ENCODE assay signal across 1 cellular context in the genomic region with DNA sequence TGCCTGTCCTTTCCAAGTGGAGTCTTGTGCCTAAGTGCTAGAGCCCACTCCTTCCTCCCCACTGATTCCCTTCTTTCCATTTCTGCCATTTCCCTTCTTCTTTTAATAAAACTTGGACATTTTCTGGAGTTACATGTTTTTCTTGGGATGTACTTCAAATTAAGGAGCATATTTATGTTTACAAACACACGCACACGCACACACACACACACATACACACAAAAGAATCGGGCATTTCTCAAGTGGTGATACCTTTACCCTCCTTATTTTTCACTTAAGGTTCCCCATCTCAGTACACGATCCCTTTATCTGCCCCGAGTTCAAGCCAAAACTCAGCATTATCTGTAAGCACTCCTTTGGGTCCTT.
TF ChIP-seq lines count a peak whose summit lies in the region.

No MANE protein-coding gene starts in this region.

TF ChIP-seq in K562, 482 proteins besides CTCF, POLR2A, EP300 and RAD21 (continued from another document and continues in another):
- TF ChIP-seq FOXJ2 (tag; IDR thresholded peaks at IDR 0.05), result peak; percentile 23; the same call in 1 of the 2 replicates
- TF ChIP-seq MEIS2 (IDR thresholded peaks at IDR 0.05; ENCODE audit: partially characterized antibody), result no peak
- no peak for TF ChIP-seq KLF16 (IDR thresholded peaks at IDR 0.05)
- TF ChIP-seq SMARCC2 (IDR thresholded peaks at IDR 0.05; ENCODE audit: low read depth), result no peak
- TF ChIP-seq MTA2 (IDR thresholded peaks at IDR 0.05; ENCODE audit: low read depth), result no peak
- TF ChIP-seq, protein P1, sequence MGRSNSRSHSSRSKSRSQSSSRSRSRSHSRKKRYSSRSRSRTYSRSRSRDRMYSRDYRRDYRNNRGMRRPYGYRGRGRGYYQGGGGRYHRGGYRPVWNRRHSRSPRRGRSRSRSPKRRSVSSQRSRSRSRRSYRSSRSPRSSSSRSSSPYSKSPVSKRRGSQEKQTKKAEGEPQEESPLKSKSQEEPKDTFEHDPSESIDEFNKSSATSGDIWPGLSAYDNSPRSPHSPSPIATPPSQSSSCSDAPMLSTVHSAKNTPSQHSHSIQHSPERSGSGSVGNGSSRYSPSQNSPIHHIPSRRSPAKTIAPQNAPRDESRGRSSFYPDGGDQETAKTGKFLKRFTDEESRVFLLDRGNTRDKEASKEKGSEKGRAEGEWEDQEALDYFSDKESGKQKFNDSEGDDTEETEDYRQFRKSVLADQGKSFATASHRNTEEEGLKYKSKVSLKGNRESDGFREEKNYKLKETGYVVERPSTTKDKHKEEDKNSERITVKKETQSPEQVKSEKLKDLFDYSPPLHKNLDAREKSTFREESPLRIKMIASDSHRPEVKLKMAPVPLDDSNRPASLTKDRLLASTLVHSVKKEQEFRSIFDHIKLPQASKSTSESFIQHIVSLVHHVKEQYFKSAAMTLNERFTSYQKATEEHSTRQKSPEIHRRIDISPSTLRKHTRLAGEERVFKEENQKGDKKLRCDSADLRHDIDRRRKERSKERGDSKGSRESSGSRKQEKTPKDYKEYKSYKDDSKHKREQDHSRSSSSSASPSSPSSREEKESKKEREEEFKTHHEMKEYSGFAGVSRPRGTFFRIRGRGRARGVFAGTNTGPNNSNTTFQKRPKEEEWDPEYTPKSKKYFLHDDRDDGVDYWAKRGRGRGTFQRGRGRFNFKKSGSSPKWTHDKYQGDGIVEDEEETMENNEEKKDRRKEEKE (IDR thresholded peaks at IDR 0.05; ENCODE audit: borderline replicate concordance in 1 of 2, control insufficient read depth in 1 of 2, low read depth in 2 of 2, low read length in 1 of 2), result no peak
- TF ChIP-seq MEF2D (tag; conservative IDR thresholded peaks at IDR 0.05; ENCODE audit: low read depth), result peak; percentile 20; the same call in 1 of the 2 replicates
- TF ChIP-seq, protein P2, sequence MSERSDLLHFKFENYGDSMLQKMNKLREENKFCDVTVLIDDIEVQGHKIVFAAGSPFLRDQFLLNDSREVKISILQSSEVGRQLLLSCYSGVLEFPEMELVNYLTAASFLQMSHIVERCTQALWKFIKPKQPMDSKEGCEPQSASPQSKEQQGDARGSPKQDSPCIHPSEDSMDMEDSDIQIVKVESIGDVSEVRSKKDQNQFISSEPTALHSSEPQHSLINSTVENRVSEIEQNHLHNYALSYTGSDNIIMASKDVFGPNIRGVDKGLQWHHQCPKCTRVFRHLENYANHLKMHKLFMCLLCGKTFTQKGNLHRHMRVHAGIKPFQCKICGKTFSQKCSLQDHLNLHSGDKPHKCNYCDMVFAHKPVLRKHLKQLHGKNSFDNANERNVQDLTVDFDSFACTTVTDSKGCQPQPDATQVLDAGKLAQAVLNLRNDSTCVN (CRISPR knock-in tag; IDR thresholded peaks at IDR 0.05), result peak; percentile 91; the same call in 1 of the 2 replicates
- no peak for TF ChIP-seq MAFK (IDR thresholded peaks at IDR 0.05; ENCODE audit: low read length)
- TF ChIP-seq FOXK1 (CRISPR knock-in tag; IDR thresholded peaks at IDR 0.05; ENCODE audit: borderline replicate concordance), result no peak
- TF ChIP-seq PRPF4 (IDR thresholded peaks at IDR 0.05; ENCODE audit: insufficient read depth, low read depth, low read length, poor library complexity, severe bottlenecking), result peak; percentile 14
- TF ChIP-seq, protein P3, sequence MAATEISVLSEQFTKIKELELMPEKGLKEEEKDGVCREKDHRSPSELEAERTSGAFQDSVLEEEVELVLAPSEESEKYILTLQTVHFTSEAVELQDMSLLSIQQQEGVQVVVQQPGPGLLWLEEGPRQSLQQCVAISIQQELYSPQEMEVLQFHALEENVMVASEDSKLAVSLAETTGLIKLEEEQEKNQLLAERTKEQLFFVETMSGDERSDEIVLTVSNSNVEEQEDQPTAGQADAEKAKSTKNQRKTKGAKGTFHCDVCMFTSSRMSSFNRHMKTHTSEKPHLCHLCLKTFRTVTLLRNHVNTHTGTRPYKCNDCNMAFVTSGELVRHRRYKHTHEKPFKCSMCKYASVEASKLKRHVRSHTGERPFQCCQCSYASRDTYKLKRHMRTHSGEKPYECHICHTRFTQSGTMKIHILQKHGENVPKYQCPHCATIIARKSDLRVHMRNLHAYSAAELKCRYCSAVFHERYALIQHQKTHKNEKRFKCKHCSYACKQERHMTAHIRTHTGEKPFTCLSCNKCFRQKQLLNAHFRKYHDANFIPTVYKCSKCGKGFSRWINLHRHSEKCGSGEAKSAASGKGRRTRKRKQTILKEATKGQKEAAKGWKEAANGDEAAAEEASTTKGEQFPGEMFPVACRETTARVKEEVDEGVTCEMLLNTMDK (IDR thresholded peaks at IDR 0.05; ENCODE audit: borderline replicate concordance, insufficient read depth, low read depth, low read length, poor library complexity, severe bottlenecking), result no peak
- TF ChIP-seq SUPT5H (IDR thresholded peaks at IDR 0.05), result no peak
- TF ChIP-seq ZSCAN29 (IDR thresholded peaks at IDR 0.05), result no peak
- no peak for TF ChIP-seq MED1 (CRISPR knock-in tag; IDR thresholded peaks at IDR 0.05; ENCODE audit: borderline replicate concordance)
- no peak for TF ChIP-seq GTF2F1 (IDR thresholded peaks at IDR 0.05; ENCODE audit: low read depth, low read length)
- TF ChIP-seq, protein P4, sequence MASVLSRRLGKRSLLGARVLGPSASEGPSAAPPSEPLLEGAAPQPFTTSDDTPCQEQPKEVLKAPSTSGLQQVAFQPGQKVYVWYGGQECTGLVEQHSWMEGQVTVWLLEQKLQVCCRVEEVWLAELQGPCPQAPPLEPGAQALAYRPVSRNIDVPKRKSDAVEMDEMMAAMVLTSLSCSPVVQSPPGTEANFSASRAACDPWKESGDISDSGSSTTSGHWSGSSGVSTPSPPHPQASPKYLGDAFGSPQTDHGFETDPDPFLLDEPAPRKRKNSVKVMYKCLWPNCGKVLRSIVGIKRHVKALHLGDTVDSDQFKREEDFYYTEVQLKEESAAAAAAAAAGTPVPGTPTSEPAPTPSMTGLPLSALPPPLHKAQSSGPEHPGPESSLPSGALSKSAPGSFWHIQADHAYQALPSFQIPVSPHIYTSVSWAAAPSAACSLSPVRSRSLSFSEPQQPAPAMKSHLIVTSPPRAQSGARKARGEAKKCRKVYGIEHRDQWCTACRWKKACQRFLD (CRISPR knock-in tag; IDR thresholded peaks at IDR 0.05), result no peak
- TF ChIP-seq, protein P5, sequence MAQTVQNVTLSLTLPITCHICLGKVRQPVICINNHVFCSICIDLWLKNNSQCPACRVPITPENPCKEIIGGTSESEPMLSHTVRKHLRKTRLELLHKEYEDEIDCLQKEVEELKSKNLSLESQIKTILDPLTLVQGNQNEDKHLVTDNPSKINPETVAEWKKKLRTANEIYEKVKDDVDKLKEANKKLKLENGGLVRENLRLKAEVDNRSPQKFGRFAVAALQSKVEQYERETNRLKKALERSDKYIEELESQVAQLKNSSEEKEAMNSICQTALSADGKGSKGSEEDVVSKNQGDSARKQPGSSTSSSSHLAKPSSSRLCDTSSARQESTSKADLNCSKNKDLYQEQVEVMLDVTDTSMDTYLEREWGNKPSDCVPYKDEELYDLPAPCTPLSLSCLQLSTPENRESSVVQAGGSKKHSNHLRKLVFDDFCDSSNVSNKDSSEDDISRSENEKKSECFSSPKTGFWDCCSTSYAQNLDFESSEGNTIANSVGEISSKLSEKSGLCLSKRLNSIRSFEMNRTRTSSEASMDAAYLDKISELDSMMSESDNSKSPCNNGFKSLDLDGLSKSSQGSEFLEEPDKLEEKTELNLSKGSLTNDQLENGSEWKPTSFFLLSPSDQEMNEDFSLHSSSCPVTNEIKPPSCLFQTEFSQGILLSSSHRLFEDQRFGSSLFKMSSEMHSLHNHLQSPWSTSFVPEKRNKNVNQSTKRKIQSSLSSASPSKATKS (CRISPR knock-in tag; IDR thresholded peaks at IDR 0.05), result no peak
- TF ChIP-seq BCL6 (CRISPR knock-in tag; IDR thresholded peaks at IDR 0.05), result peak; percentile 1; the same call in 1 of the 2 replicates
- no peak for TF ChIP-seq CREBBP (IDR thresholded peaks at IDR 0.05; ENCODE audit: low read depth, low read length)
- TF ChIP-seq NONO (IDR thresholded peaks at IDR 0.05; ENCODE audit: low read depth in 2 of 2, low read length in 1 of 2), result no peak
- TF ChIP-seq, protein P6, sequence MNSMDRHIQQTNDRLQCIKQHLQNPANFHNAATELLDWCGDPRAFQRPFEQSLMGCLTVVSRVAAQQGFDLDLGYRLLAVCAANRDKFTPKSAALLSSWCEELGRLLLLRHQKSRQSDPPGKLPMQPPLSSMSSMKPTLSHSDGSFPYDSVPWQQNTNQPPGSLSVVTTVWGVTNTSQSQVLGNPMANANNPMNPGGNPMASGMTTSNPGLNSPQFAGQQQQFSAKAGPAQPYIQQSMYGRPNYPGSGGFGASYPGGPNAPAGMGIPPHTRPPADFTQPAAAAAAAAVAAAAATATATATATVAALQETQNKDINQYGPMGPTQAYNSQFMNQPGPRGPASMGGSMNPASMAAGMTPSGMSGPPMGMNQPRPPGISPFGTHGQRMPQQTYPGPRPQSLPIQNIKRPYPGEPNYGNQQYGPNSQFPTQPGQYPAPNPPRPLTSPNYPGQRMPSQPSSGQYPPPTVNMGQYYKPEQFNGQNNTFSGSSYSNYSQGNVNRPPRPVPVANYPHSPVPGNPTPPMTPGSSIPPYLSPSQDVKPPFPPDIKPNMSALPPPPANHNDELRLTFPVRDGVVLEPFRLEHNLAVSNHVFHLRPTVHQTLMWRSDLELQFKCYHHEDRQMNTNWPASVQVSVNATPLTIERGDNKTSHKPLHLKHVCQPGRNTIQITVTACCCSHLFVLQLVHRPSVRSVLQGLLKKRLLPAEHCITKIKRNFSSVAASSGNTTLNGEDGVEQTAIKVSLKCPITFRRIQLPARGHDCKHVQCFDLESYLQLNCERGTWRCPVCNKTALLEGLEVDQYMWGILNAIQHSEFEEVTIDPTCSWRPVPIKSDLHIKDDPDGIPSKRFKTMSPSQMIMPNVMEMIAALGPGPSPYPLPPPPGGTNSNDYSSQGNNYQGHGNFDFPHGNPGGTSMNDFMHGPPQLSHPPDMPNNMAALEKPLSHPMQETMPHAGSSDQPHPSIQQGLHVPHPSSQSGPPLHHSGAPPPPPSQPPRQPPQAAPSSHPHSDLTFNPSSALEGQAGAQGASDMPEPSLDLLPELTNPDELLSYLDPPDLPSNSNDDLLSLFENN (IDR thresholded peaks at IDR 0.05; ENCODE audit: low read depth in 2 of 2, low read length in 2 of 2), result no peak
- no peak for TF ChIP-seq THRAP3 (IDR thresholded peaks at IDR 0.05; ENCODE audit: borderline replicate concordance)
- no peak for TF ChIP-seq ETV6 (IDR thresholded peaks at IDR 0.05; ENCODE audit: borderline replicate concordance in 1 of 2, low read depth in 2 of 2, low read length in 1 of 2)
- TF ChIP-seq ETV6 (CRISPR knock-in tag; IDR thresholded peaks at IDR 0.05; ENCODE audit: borderline replicate concordance), result 0 out of 2 replicates have a peak, but pooled peaks have one; percentile 12
- TF ChIP-seq, protein P7, sequence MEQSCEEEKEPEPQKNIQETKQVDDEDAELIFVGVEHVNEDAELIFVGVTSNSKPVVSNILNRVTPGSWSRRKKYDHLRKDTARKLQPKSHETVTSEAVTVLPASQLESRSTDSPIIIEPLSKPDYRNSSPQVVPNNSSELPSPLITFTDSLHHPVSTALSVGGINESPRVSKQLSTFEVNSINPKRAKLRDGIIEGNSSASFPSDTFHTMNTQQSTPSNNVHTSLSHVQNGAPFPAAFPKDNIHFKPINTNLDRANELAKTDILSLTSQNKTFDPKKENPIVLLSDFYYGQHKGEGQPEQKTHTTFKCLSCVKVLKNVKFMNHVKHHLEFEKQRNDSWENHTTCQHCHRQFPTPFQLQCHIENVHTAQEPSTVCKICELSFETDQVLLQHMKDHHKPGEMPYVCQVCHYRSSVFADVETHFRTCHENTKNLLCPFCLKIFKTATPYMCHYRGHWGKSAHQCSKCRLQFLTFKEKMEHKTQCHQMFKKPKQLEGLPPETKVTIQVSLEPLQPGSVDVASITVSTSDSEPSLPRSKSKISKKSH (CRISPR knock-in tag; IDR thresholded peaks at IDR 0.05), result 0 out of 2 replicates have a peak, but pooled peaks have one; percentile 54
- TF ChIP-seq HNRNPK (IDR thresholded peaks at IDR 0.05; ENCODE audit: low read depth, low read length, poor library complexity, severe bottlenecking), result no peak
- TF ChIP-seq OTX1 (CRISPR knock-in tag; IDR thresholded peaks at IDR 0.05), result peak; percentile 4; the same call in 1 of the 2 replicates
- no peak for TF ChIP-seq ZNF174 (CRISPR knock-in tag; IDR thresholded peaks at IDR 0.05)
- TF ChIP-seq, protein P8, sequence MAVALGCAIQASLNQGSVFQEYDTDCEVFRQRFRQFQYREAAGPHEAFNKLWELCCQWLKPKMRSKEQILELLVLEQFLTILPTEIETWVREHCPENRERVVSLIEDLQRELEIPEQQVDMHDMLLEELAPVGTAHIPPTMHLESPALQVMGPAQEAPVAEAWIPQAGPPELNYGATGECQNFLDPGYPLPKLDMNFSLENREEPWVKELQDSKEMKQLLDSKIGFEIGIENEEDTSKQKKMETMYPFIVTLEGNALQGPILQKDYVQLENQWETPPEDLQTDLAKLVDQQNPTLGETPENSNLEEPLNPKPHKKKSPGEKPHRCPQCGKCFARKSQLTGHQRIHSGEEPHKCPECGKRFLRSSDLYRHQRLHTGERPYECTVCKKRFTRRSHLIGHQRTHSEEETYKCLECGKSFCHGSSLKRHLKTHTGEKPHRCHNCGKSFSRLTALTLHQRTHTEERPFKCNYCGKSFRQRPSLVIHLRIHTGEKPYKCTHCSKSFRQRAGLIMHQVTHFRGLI (CRISPR knock-in tag; IDR thresholded peaks at IDR 0.05), result no peak
- no peak for TF ChIP-seq ZNF324 (CRISPR knock-in tag; IDR thresholded peaks at IDR 0.05)
- TF ChIP-seq, protein P9, sequence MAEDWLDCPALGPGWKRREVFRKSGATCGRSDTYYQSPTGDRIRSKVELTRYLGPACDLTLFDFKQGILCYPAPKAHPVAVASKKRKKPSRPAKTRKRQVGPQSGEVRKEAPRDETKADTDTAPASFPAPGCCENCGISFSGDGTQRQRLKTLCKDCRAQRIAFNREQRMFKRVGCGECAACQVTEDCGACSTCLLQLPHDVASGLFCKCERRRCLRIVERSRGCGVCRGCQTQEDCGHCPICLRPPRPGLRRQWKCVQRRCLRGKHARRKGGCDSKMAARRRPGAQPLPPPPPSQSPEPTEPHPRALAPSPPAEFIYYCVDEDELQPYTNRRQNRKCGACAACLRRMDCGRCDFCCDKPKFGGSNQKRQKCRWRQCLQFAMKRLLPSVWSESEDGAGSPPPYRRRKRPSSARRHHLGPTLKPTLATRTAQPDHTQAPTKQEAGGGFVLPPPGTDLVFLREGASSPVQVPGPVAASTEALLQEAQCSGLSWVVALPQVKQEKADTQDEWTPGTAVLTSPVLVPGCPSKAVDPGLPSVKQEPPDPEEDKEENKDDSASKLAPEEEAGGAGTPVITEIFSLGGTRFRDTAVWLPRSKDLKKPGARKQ (CRISPR knock-in tag; IDR thresholded peaks at IDR 0.05), result no peak
- TF ChIP-seq NR2C2 (CRISPR knock-in tag; IDR thresholded peaks at IDR 0.05), result no peak
- no peak for TF ChIP-seq NR2C2 (tag; IDR thresholded peaks at IDR 0.05)
- 0 out of 2 replicates have a peak, but pooled peaks have one; percentile 18 for TF ChIP-seq ZKSCAN1 (IDR thresholded peaks at IDR 0.05; ENCODE audit: low read depth, low read length)
- TF ChIP-seq POLR2G (IDR thresholded peaks at IDR 0.05; ENCODE audit: low read depth, low read length), result peak; percentile 36
- TF ChIP-seq ZNF583 (CRISPR knock-in tag; IDR thresholded peaks at IDR 0.05), result no peak
